ENCODE assay signal across 22 cellular contexts in genomic region chr2:178229927-178230326, GRCh38. TPM values are rescaled to one million over a fixed set of nuclear protein-coding genes. Genes with fewer than 3 reads are reported as not detected.
DNase-seq lines count a peak whose midpoint lies in the region; ATAC-seq and TF ChIP-seq lines count a peak whose summit lies in the region.
"Had no signal": no experiment of that assay in that cellular context is flagged by ENCODE, and none has a peak within 500 bp of the region (broad histone marks: within the 10 kb centered on the region; RNA-seq: fewer than 3 reads in every experiment).

No MANE protein-coding gene starts in this region.

- no peak overlapping the region for H3K9ac ChIP-seq in mammary epithelial cell (ENCODE audit: insufficient read depth, low read length)

- H3K27ac ChIP-seq in heart left ventricle = no peak overlapping the region
- H3K27ac ChIP-seq in right atrium auricular region = no peak overlapping the region
- peak overlapping the region; percentile 35 for H3K27ac ChIP-seq in mammary epithelial cell (ENCODE audit: insufficient read depth, low read depth, low read length)
- H3K27ac ChIP-seq: colonic mucosa, heart right ventricle, psoas muscle, spleen had no signal

- no peaks in the 10 kb centered on the region for H3K4me1 Mint-ChIP-seq in activated CD8-positive, alpha-beta T cell treated with anti-CD3 and anti-CD28 coated beads for 36 hours (ENCODE audit: low read depth)
- no peaks in the 10 kb centered on the region for H3K4me1 Mint-ChIP-seq in natural killer cell treated with Interleukin-12 subunit alpha and Interleukin-12 subunit beta and Interleukin-15 and Interleukin-18, amount 100 ng/mL, for 72 hours (ENCODE audit: low read depth in 2 of 2)

- H3K4me3 ChIP-seq in heart left ventricle = no peak overlapping the region
- H3K4me3 ChIP-seq in right atrium auricular region = no peak overlapping the region
- H3K4me3 ChIP-seq in mammary epithelial cell (replicated peaks in 1 of 3; ENCODE audit: insufficient read depth in 1 of 3, low read depth in 2 of 3, low read length in 3 of 3) = no peak overlapping the region
- H3K4me3 ChIP-seq: colonic mucosa, heart right ventricle, psoas muscle, spleen had no signal

- peak in 3 of 4 donors; percentile 16 to 71 (median 42) for ATAC-seq in heart left ventricle
- ATAC-seq in activated CD8-positive, alpha-beta T cell treated with anti-CD3 and anti-CD28 coated beads for 36 hours = no peak
- no peak for ATAC-seq in natural killer cell treated with Interleukin-12 subunit alpha and Interleukin-12 subunit beta and Interleukin-15 and Interleukin-18, amount 100 ng/mL, for 72 hours
- ATAC-seq: psoas muscle had no signal

- dilution Hi-C loops in mammary epithelial cell (cut with HindIII; ENCODE audit: low sequenced_read_pairs) = no loop called here

- H3K27ac Mint-ChIP-seq in activated CD8-positive, alpha-beta T cell treated with anti-CD3 and anti-CD28 coated beads for 36 hours = no peak overlapping the region
- H3K27ac Mint-ChIP-seq in natural killer cell treated with Interleukin-12 subunit alpha and Interleukin-12 subunit beta and Interleukin-15 and Interleukin-18, amount 100 ng/mL, for 72 hours = no peak overlapping the region
- H3K27ac Mint-ChIP-seq: brain, WTC11 had no signal

- CTCF ChIA-PET in mammary epithelial cell (lab: Charles Lee; ENCODE audit: low non-redundant PET) = no interaction called here
- CTCF ChIA-PET in activated CD8-positive, alpha-beta T cell treated with anti-CD3 and anti-CD28 coated beads for 36 hours (lab: Charles Lee) = no interaction called here

- POLR2A ChIA-PET in activated CD8-positive, alpha-beta T cell treated with anti-CD3 and anti-CD28 coated beads for 36 hours (lab: Charles Lee) = no interaction called here

- no peaks in the 10 kb centered on the region for H3K9me3 ChIP-seq in heart left ventricle
- H3K9me3 ChIP-seq in right atrium auricular region = no peaks in the 10 kb centered on the region
- no peaks in the 10 kb centered on the region for H3K9me3 ChIP-seq in mammary epithelial cell (replicated peaks; ENCODE audit: insufficient read depth, low read length)
- H3K9me3 ChIP-seq: colonic mucosa, heart right ventricle, psoas muscle, spleen had no signal

- peak overlapping the region; percentile 4 for H2AFZ ChIP-seq in mammary epithelial cell (ENCODE audit: low read depth, low read length)

- H3K79me2 ChIP-seq in mammary epithelial cell (ENCODE audit: insufficient read depth, low read length) = peaks cover 53% of the 10 kb centered on the region

- H3K36me3 Mint-ChIP-seq in activated CD8-positive, alpha-beta T cell treated with anti-CD3 and anti-CD28 coated beads for 36 hours (ENCODE audit: low read depth) = no peaks in the 10 kb centered on the region
- no peaks in the 10 kb centered on the region for H3K36me3 Mint-ChIP-seq in natural killer cell treated with Interleukin-12 subunit alpha and Interleukin-12 subunit beta and Interleukin-15 and Interleukin-18, amount 100 ng/mL, for 72 hours
- H3K36me3 Mint-ChIP-seq: brain, CD14-positive monocyte, WTC11 had no signal

- no peak overlapping the region for H3K4me3 Mint-ChIP-seq in activated CD8-positive, alpha-beta T cell treated with anti-CD3 and anti-CD28 coated beads for 36 hours
- H3K4me3 Mint-ChIP-seq in natural killer cell treated with Interleukin-12 subunit alpha and Interleukin-12 subunit beta and Interleukin-15 and Interleukin-18, amount 100 ng/mL, for 72 hours = no peak overlapping the region
- H3K4me3 Mint-ChIP-seq: brain, CD14-positive monocyte, WTC11 had no signal

- peak overlapping the region; percentile 60 for H3K4me2 ChIP-seq in mammary epithelial cell (ENCODE audit: insufficient read depth, low read depth, low read length)

- BruUV-seq in mammary epithelial cell (replicated peaks; lab: Mats Ljungman, UMichigan) = no TSS peak

- H3K4me1 ChIP-seq in heart left ventricle (peaks cover 0 to 5% (median 0%) of the 10 kb centered on the region in 12 donors), right atrium auricular region (no peaks in the 10 kb centered on the region), mammary epithelial cell (ENCODE audit: insufficient read depth, low read length) (peaks cover 56% of the 10 kb centered on the region)
- H3K4me1 ChIP-seq: colonic mucosa, spleen had no signal

- no peak for TF ChIP-seq POLR2A in heart left ventricle (IDR thresholded peaks at IDR 0.05)

- H3K36me3 ChIP-seq in heart left ventricle (no peaks in the 10 kb centered on the region), right atrium auricular region (no peaks in the 10 kb centered on the region), mammary epithelial cell (ENCODE audit: insufficient read depth, low read length) (no peaks in the 10 kb centered on the region)
- H3K36me3 ChIP-seq: colonic mucosa, heart right ventricle, spleen had no signal

- WGBS in heart left ventricle, 4 donors = 77 to 89% (median 83%) methylated on average over 1 of the region's 1 CpG
- 13% methylated on average over 1 of the region's 1 CpG for WGBS in mammary epithelial cell (ENCODE audit: low coverage, missing lambda C conversion rate)

- TF ChIP-seq CTCF in heart left ventricle (IDR thresholded peaks at IDR 0.05) = no peak
- no peak for TF ChIP-seq CTCF in right atrium auricular region (IDR thresholded peaks at IDR 0.05)
- TF ChIP-seq CTCF in mammary epithelial cell (conservative IDR thresholded peaks at IDR 0.05 in 1 of 2, IDR thresholded peaks at IDR 0.05 in 1 of 2; ENCODE audit: extremely low read depth in 1 of 2, insufficient read depth in 1 of 2, low read depth in 1 of 2, low read length in 2 of 2) = no peak
- TF ChIP-seq CTCF in activated CD8-positive, alpha-beta T cell treated with anti-CD3 and anti-CD28 coated beads for 36 hours (IDR thresholded peaks at IDR 0.05) = no peak

- H4K20me1 ChIP-seq in mammary epithelial cell (ENCODE audit: insufficient read depth, low read length) = no peaks in the 10 kb centered on the region

- H3K27me3 ChIP-seq in heart left ventricle (no peaks in the 10 kb centered on the region), right atrium auricular region (no peaks in the 10 kb centered on the region), mammary epithelial cell (ENCODE audit: insufficient read depth, low read length) (no peaks in the 10 kb centered on the region)
- H3K27me3 ChIP-seq: colonic mucosa, heart right ventricle, spleen had no signal

- intact Hi-C loops in heart left ventricle (cut with DNase I) = no loop called here
- intact Hi-C loops in mammary epithelial cell (cut with micrococcal nuclease) = no loop called here
- intact Hi-C loops in activated CD8-positive, alpha-beta T cell treated with anti-CD3 and anti-CD28 coated beads for 36 hours (cut with micrococcal nuclease) = no loop called here

- H3K9me3 Mint-ChIP-seq in activated CD8-positive, alpha-beta T cell treated with anti-CD3 and anti-CD28 coated beads for 36 hours = no peaks in the 10 kb centered on the region
- no peaks in the 10 kb centered on the region for H3K9me3 Mint-ChIP-seq in natural killer cell treated with Interleukin-12 subunit alpha and Interleukin-12 subunit beta and Interleukin-15 and Interleukin-18, amount 100 ng/mL, for 72 hours
- H3K9me3 Mint-ChIP-seq: brain had no signal

- DNase-seq in heart left ventricle = no peak
- DNase-seq in right atrium auricular region (ENCODE audit: low spot score) = no peak
- peak; percentile 53 for DNase-seq in OCI-M1 (lab: John Stamatoyannopoulos, UW)
- peak; percentile 65 for DNase-seq in mammary epithelial cell
- no peak for DNase-seq in NCI-H1417 treated with DMSO at 0.1 percent for 48 hours (lab: John Stamatoyannopoulos, UW)
- no peak for DNase-seq in DMS53 treated with DMSO at 0.1 percent for 48 hours (lab: John Stamatoyannopoulos, UW; ENCODE audit: unreplicated experiment)
- no peak for DNase-seq in activated CD8-positive, alpha-beta T cell treated with anti-CD3 and anti-CD28 coated beads for 36 hours
- DNase-seq in natural killer cell treated with Interleukin-12 subunit alpha and Interleukin-12 subunit beta and Interleukin-15 and Interleukin-18, amount 100 ng/mL, for 72 hours (ENCODE audit: low spot score) = no peak
- DNase-seq: activated CD4-positive, alpha-beta T cell treated with anti-CD3 and anti-CD28 coated beads, Interleukin-2, amount 50 U/mL, for 4 hours; activated effector memory CD4-positive, alpha-beta T cell treated with anti-CD3 and anti-CD28 coated beads, Interleukin-2, amount 50 U/mL, for 16 hours; colonic mucosa; GOT3; heart right ventricle; NCI-H1048; NCI-H2081 treated with DMSO at 0.1 percent for 48 hours; NK-92 treated with Interleukin-12 subunit alpha and Interleukin-12 subunit beta, amount 100 ng/mL, for 24 hours; psoas muscle; spleen; stimulated activated CD4-positive, alpha-beta T cell treated with anti-CD3 and anti-CD28 coated beads, Interleukin-4, amount 100 ng/mL, for 4 hours had no signal

- H3K27me3 Mint-ChIP-seq in activated CD8-positive, alpha-beta T cell treated with anti-CD3 and anti-CD28 coated beads for 36 hours = peaks cover 1% of the 10 kb centered on the region
- H3K27me3 Mint-ChIP-seq in natural killer cell treated with Interleukin-12 subunit alpha and Interleukin-12 subunit beta and Interleukin-15 and Interleukin-18, amount 100 ng/mL, for 72 hours = peaks cover 10 to 18% of the 10 kb centered on the region in 2 donors

- in situ Hi-C loops in mammary epithelial cell (cut with MboI; ENCODE audit: low sequenced_read_pairs in 2 of 2) = no loop called here

RNA-seq across cellular contexts. Expression of gene OSBPL6, which starts 35.6 kb away (rescaled TPM):
- total RNA-seq in heart left ventricle (1 to 10 TPM; 3.0 to 9.6 (median 5.0) TPM), right atrium auricular region (10 to 100 TPM in 1 of 2 donors, 1 to 10 TPM in 1; 4.8 to 11.5 TPM), mammary epithelial cell (10 to 100 TPM; 32.2 to 32.9 TPM)
- polyA plus RNA-seq in heart left ventricle (1 to 10 TPM; 1.2 to 2.7 TPM), mammary epithelial cell (15.1 TPM)
- 26.4 TPM for polyA minus RNA-seq in mammary epithelial cell
- 1 to 10 TPM; 2.5 to 4.0 TPM for total RNA-seq in activated CD8-positive, alpha-beta T cell treated with anti-CD3 and anti-CD28 coated beads for 36 hours
- under 1 TPM; 0.33 to 0.42 TPM for total RNA-seq in natural killer cell treated with Interleukin-12 subunit alpha and Interleukin-12 subunit beta and Interleukin-15 and Interleukin-18, amount 100 ng/mL, for 72 hours
- polyA plus RNA-seq: CD14-positive monocyte had no signal

Comparison
In these comparisons a context has a peak if more than half of its experiments do, and no peak if none do; other contexts are left out.
1. ATAC-seq: peak in heart left ventricle (3 of 4); none in activated CD8-positive, alpha-beta T cell treated with anti-CD3 and anti-CD28 coated beads for 36 hours (single experiment) and natural killer cell treated with Interleukin-12 subunit alpha and Interleukin-12 subunit beta and Interleukin-15 and Interleukin-18, amount 100 ng/mL, for 72 hours (0 of 2).
2. DNase-seq: peak in OCI-M1 (single experiment) and mammary epithelial cell (single experiment); none in heart left ventricle (0 of 5), right atrium auricular region (single experiment), NCI-H1417 treated with DMSO at 0.1 percent for 48 hours (single experiment), DMS53 treated with DMSO at 0.1 percent for 48 hours (single experiment), activated CD8-positive, alpha-beta T cell treated with anti-CD3 and anti-CD28 coated beads for 36 hours (single experiment) and natural killer cell treated with Interleukin-12 subunit alpha and Interleukin-12 subunit beta and Interleukin-15 and Interleukin-18, amount 100 ng/mL, for 72 hours (single experiment).